ENCODE assay signal across 8 cellular contexts in the genomic region with DNA sequence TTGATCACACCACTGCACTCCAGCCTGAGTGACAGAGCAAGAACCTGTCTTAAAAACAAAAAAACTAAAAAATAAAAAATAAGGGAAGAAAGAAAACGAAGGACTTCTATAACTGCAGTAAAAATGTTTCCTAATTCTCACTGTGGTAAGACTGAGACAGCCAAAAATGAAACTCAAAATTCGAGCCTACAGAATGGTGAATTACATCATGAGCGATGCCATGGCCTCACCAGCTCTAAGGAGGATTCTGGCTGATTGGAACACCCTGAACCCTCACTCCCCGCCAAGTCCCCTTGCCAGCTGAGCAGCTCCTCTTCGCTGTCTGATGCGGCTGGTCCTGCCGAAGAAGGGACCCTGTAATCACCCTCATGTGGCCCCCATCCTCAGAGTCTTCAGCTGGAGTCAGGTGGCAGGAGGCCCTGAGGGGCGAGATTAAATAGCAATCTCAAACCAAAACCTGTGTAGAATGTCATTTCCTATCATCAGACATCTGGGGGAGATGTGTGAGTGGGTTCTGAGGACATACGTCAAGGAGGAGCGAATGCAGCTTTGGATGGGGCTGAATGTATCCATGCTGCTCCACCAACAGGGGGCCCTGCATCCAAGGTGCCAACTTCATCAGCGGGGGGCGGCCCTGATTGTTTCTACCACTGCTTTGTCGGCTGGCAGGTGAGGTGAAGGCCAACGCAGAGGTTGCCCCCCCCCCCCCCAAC. TPM values are rescaled to one million over a fixed set of nuclear protein-coding genes. Genes with fewer than 3 reads are reported as not detected.
DNase-seq lines count a peak whose midpoint lies in the region; FAIRE-seq and TF ChIP-seq lines count a peak whose summit lies in the region.

No MANE protein-coding gene starts in this region.

- H3K9ac ChIP-seq in keratinocyte (ENCODE audit: control insufficient read depth, extremely low read depth, insufficient read depth, low read length), result no peak overlapping the region

- no peaks in the 10 kb centered on the region for H3K9me1 ChIP-seq in keratinocyte (ENCODE audit: control insufficient read depth, extremely low read depth, insufficient read depth, low read length)

- no peak overlapping the region for H3K27ac Mint-ChIP-seq in activated naive CD4-positive, alpha-beta T cell treated with anti-CD3 and anti-CD28 coated beads for 36 hours

- H3K9me3 Mint-ChIP-seq in activated naive CD4-positive, alpha-beta T cell treated with anti-CD3 and anti-CD28 coated beads for 36 hours, result peaks cover 3% of the 10 kb centered on the region

- no peaks in the 10 kb centered on the region for H4K20me1 ChIP-seq in keratinocyte (ENCODE audit: control insufficient read depth, extremely low read depth, insufficient read depth, low read length)

- H3K4me2 ChIP-seq in keratinocyte (ENCODE audit: control insufficient read depth, extremely low read depth, insufficient read depth, low read depth, low read length), result peak overlapping the region; percentile 79

- H3K9me3 ChIP-seq in HEK293 (ENCODE audit: control insufficient read depth, insufficient read depth, low read depth, low read length), result no peaks in the 10 kb centered on the region
- H3K9me3 ChIP-seq in keratinocyte (ENCODE audit: control insufficient read depth, low read depth, low read length), result no peaks in the 10 kb centered on the region

- POLR2A ChIA-PET in HEK293 (lab: Yijun Ruan, JAX), result interaction anchor here (0.7 to 1.1 kb wide), 3 partner anchors 9 to 95 kb away, joined by 3 to 4 read pairs (median 3); partner anchors contain the start of gene PDGFB

- peak; percentile 45; the same call in 1 of the 2 replicates for TF ChIP-seq CTCF in C4-2B (conservative IDR thresholded peaks at IDR 0.05)
- peak; percentile 33; the same call in 1 of the 2 replicates for TF ChIP-seq CTCF in HEK293 (tag by site-specific recombination; IDR thresholded peaks at IDR 0.05)
- TF ChIP-seq CTCF in keratinocyte (optimal IDR thresholded peaks at IDR 0.05 in 1 of 3, IDR thresholded peaks at IDR 0.05 in 1 of 3, conservative IDR thresholded peaks at IDR 0.05 in 1 of 3; ENCODE audit: extremely low read depth in 1 of 3, insufficient read depth in 2 of 3, low read length in 3 of 3), result peak in 2 of 3 experiments; percentile 42 to 62

- no peaks in the 10 kb centered on the region for H3K27me3 ChIP-seq in keratinocyte (ENCODE audit: control insufficient read depth, extremely low read depth, insufficient read depth, low read length)

- no peak overlapping the region for H3K27ac ChIP-seq in C4-2B
- H3K27ac ChIP-seq in HEK293 (ENCODE audit: extremely low read depth, low read depth, low read length), result no peak overlapping the region
- peak overlapping the region; percentile 15 for H3K27ac ChIP-seq in keratinocyte (ENCODE audit: control insufficient read depth, insufficient read depth, low read length)

- no peaks in the 10 kb centered on the region for H3K36me3 Mint-ChIP-seq in activated naive CD4-positive, alpha-beta T cell treated with anti-CD3 and anti-CD28 coated beads for 36 hours (ENCODE audit: low read depth)

- H3K27me3 Mint-ChIP-seq in activated naive CD4-positive, alpha-beta T cell treated with anti-CD3 and anti-CD28 coated beads for 36 hours (ENCODE audit: low read depth), result peaks cover 10% of the 10 kb centered on the region

- DNase-seq in activated naive CD4-positive, alpha-beta T cell treated with anti-CD3 and anti-CD28 coated beads for 36 hours, result peak; percentile 52
- no peak for DNase-seq in keratinocyte (ENCODE audit: low read depth, low spot score)
- DNase-seq in T1000 (lab: John Stamatoyannopoulos, UW), result no peak
- no peak for DNase-seq in dedifferentiated amniotic fluid mesenchymal stem cell (ENCODE audit: extremely low spot score)
- no peak for DNase-seq in DMS79 (lab: John Stamatoyannopoulos, UW)
- DNase-seq in LoVo (ENCODE audit: low spot score), result no peak

- intact Hi-C loops in activated naive CD4-positive, alpha-beta T cell treated with anti-CD3 and anti-CD28 coated beads for 36 hours (cut with micrococcal nuclease), result no loop called here

- H2AFZ ChIP-seq in keratinocyte (ENCODE audit: control insufficient read depth, low read length), result no peak overlapping the region

- peak; percentile 5 for FAIRE-seq in keratinocyte (lab: Jason Lieb, UNC)

- H3K4me3 ChIP-seq in HEK293 (ENCODE audit: low read depth, low read length) (no peak overlapping the region), keratinocyte (ENCODE audit: control insufficient read depth in 2 of 3, extremely low read depth in 1 of 3, insufficient read depth in 2 of 3, low read depth in 1 of 3, low read length in 3 of 3) (no peak overlapping the region)

- no peaks in the 10 kb centered on the region for H3K79me2 ChIP-seq in keratinocyte (ENCODE audit: control insufficient read depth, insufficient read depth, low read length)

- peaks cover 5% of the 10 kb centered on the region for H3K4me1 Mint-ChIP-seq in activated naive CD4-positive, alpha-beta T cell treated with anti-CD3 and anti-CD28 coated beads for 36 hours (ENCODE audit: low read depth)

- H3K4me3 Mint-ChIP-seq in activated naive CD4-positive, alpha-beta T cell treated with anti-CD3 and anti-CD28 coated beads for 36 hours, result no peak overlapping the region

- dilution Hi-C loops in keratinocyte (cut with MboI; ENCODE audit: extremely low pct_ligation_motif_present, low sequenced_read_pairs), result no loop called here

- no peaks in the 10 kb centered on the region for H3K36me3 ChIP-seq in HEK293 (ENCODE audit: control insufficient read depth in 2 of 2, insufficient read depth in 1 of 2, low read length in 2 of 2)
- H3K36me3 ChIP-seq in keratinocyte (ENCODE audit: control insufficient read depth in 2 of 2, extremely low read depth in 1 of 2, insufficient read depth in 2 of 2, low read length in 2 of 2), result no peaks in the 10 kb centered on the region

- CTCF ChIA-PET in HEK293 (lab: Yijun Ruan, JAX), result interaction anchor here (0.6 to 2.6 kb wide), 25 partner anchors 8 to 500 kb away, joined by 3 to 11 read pairs (median 4); no protein-coding TSS in a partner anchor
- CTCF ChIA-PET in activated naive CD4-positive, alpha-beta T cell treated with anti-CD3 and anti-CD28 coated beads for 36 hours (lab: Charles Lee), result interaction anchor here (0.6 to 2.4 kb wide), 11 partner anchors 9 to 1094 kb away, joined by 3 to 11 read pairs (median 3); partner anchors contain the start of gene RPL3

- H3K4me1 ChIP-seq in HEK293 (ENCODE audit: control insufficient read depth, insufficient read depth, low read length), result no peaks in the 10 kb centered on the region
- H3K4me1 ChIP-seq in keratinocyte (ENCODE audit: control insufficient read depth, extremely low read depth, insufficient read depth, low read length), result peaks cover 40% of the 10 kb centered on the region

TF ChIP-seq in HEK293, 187 proteins besides CTCF, POLR2A, EP300 and RAD21:
- TF ChIP-seq ZNF621 (tag by site-specific recombination; IDR thresholded peaks at IDR 0.05) (no peak), ZNF596 (tag by site-specific recombination; IDR thresholded peaks at IDR 0.05) (no peak), EGR2 (tag by site-specific recombination; IDR thresholded peaks at IDR 0.05; ENCODE audit: low read depth) (no peak), GLIS1 (tag by site-specific recombination; IDR thresholded peaks at IDR 0.05) (peak; percentile 43)

RNA-seq across cellular contexts. Expression of gene PDGFB, which starts 29.2 kb away (rescaled TPM):
- total RNA-seq in activated naive CD4-positive, alpha-beta T cell treated with anti-CD3 and anti-CD28 coated beads for 36 hours, result 1 to 10 TPM; 3.8 to 3.9 TPM
- 4.3 to 10.3 TPM (median 6.0 TPM) in 3 replicates for polyA plus RNA-seq in keratinocyte
- 4.1 TPM for polyA plus RNA-seq in keratinocyte (2011; ENCODE audit: low read depth)
- polyA plus RNA-seq in keratinocyte (2011; cell fraction: cytosol; rRNA removed), result 5.7 and 7.5 TPM in 2 replicates
- 13.7 and 15.8 TPM in 2 replicates for polyA plus RNA-seq in keratinocyte (2011; cell fraction: nucleus; rRNA removed)
- polyA plus RNA-seq in keratinocyte (2012; ENCODE audit: low replicate concordance), result 2.2 and 8.5 TPM in 2 replicates
- polyA minus RNA-seq in keratinocyte, result 4.4 to 17.7 TPM (median 4.6 TPM) in 3 replicates
- polyA minus RNA-seq in keratinocyte (2011; cell fraction: cytosol; rRNA and poly(A)+ RNA removed), result 9.4 TPM
- polyA minus RNA-seq in keratinocyte (2011; cell fraction: nucleus; rRNA and poly(A)+ RNA removed), result 9.4 and 9.9 TPM in 2 replicates
